In genomic region chr22:39090426-39091064, GRCh38 we compare ENCODE assay signal across 10 cellular contexts. TPM values are rescaled to one million over a fixed set of nuclear protein-coding genes. Genes with fewer than 3 reads are reported as not detected.
DNase-seq lines count a peak whose midpoint lies in the region; ATAC-seq and TF ChIP-seq lines count a peak whose summit lies in the region.
"Had no signal": no experiment of that assay in that cellular context is flagged by ENCODE, and none has a peak within 500 bp of the region (broad histone marks: within the 10 kb centered on the region; RNA-seq: fewer than 3 reads in every experiment).

No MANE protein-coding gene starts in this region.

- no peaks in the 10 kb centered on the region for H4K20me1 ChIP-seq in osteoblast (ENCODE audit: insufficient read depth, low read length)

- TF ChIP-seq CTCF in left ventricle myocardium inferior (IDR thresholded peaks at IDR 0.05; ENCODE audit: borderline replicate concordance), result no peak
- no peak for TF ChIP-seq CTCF in osteoblast (IDR thresholded peaks at IDR 0.05; ENCODE audit: extremely low read depth, low read depth, low read length)
- no peak for TF ChIP-seq CTCF in vagina (IDR thresholded peaks at IDR 0.05)

- H3K4me3 ChIP-seq in right cardiac atrium (ENCODE audit: low read length) (no peak overlapping the region), left ventricle myocardium inferior (no peak overlapping the region), osteoblast (ENCODE audit: insufficient read depth, low read length) (no peak overlapping the region), vagina (no peak overlapping the region)

- H3K4me2 ChIP-seq in osteoblast (ENCODE audit: insufficient read depth, low read length), result no peak overlapping the region

- ATAC-seq in right cardiac atrium, result peak in 1 of 2 donors; percentile 5
- no peak for ATAC-seq in HG03469 (IDR thresholded peaks at IDR 0.05; ENCODE audit: unreplicated experiment)

- no peaks in the 10 kb centered on the region for H3K9me3 ChIP-seq in right cardiac atrium (ENCODE audit: control insufficient read depth, low read length)
- no peaks in the 10 kb centered on the region for H3K9me3 ChIP-seq in left ventricle myocardium inferior (replicated peaks)
- H3K9me3 ChIP-seq in osteoblast (ENCODE audit: low read depth, low read length), result no peaks in the 10 kb centered on the region
- no peaks in the 10 kb centered on the region for H3K9me3 ChIP-seq in vagina

- H3K27me3 ChIP-seq in right cardiac atrium (ENCODE audit: control insufficient read depth, insufficient read depth) (no peaks in the 10 kb centered on the region), left ventricle myocardium inferior (ENCODE audit: low read depth) (peaks cover 6% of the 10 kb centered on the region), osteoblast (ENCODE audit: insufficient read depth, low read length) (peaks cover 13% of the 10 kb centered on the region), vagina (no peaks in the 10 kb centered on the region)

- DNase-seq in right cardiac atrium (peak in 2 of 3 donors; percentile 73 to 74), left ventricle myocardium inferior (no peak), osteoblast (ENCODE audit: insufficient read length, low spot score, missing footprints) (peak; percentile 85), cerebellar cortex (ENCODE audit: low spot score) (no peak), vagina (ENCODE audit: extremely low spot score in 2 of 2) (no peak), HCEC 1CT (no peak)
- DNase-seq in activated T-helper 9 cell treated with anti-CD3 and anti-CD28 coated beads, Interleukin-2, amount 50 U/mL, for 16 hours (ENCODE audit: low read depth), result peak; percentile 78
- DNase-seq: GOT3, NCI-H748 treated with DMSO at 0.1 percent for 48 hours had no signal

- intact Hi-C loops in right cardiac atrium (cut with DNase I) (no loop called here), left ventricle myocardium inferior (cut with micrococcal nuclease) (no loop called here), vagina (cut with DNase I) (no loop called here)

- no peak overlapping the region for H2AFZ ChIP-seq in osteoblast (ENCODE audit: low read length)

- TF ChIP-seq POLR2A in vagina (IDR thresholded peaks at IDR 0.05), result no peak

- 69% methylated on average over 15 of the region's 15 CpGs for WGBS in right cardiac atrium

- no peaks in the 10 kb centered on the region for H3K79me2 ChIP-seq in osteoblast (ENCODE audit: insufficient read depth, low read length)

- H3K4me1 ChIP-seq in right cardiac atrium (ENCODE audit: control insufficient read depth, insufficient read depth, low read length), result peaks cover 1% of the 10 kb centered on the region
- H3K4me1 ChIP-seq in left ventricle myocardium inferior, result peaks cover 9% of the 10 kb centered on the region
- no peaks in the 10 kb centered on the region for H3K4me1 ChIP-seq in osteoblast (ENCODE audit: insufficient read depth, low read length)
- H3K4me1 ChIP-seq in vagina, result no peaks in the 10 kb centered on the region

- H3K27ac ChIP-seq in right cardiac atrium (ENCODE audit: low read length) (no peak overlapping the region), left ventricle myocardium inferior (replicated peaks) (no peak overlapping the region), osteoblast (ENCODE audit: low read depth, low read length) (no peak overlapping the region), vagina (no peak overlapping the region)

- H3K36me3 ChIP-seq in left ventricle myocardium inferior, result no peaks in the 10 kb centered on the region
- H3K36me3 ChIP-seq in osteoblast (ENCODE audit: insufficient read depth, low read length), result no peaks in the 10 kb centered on the region
- H3K36me3 ChIP-seq in vagina, result no peaks in the 10 kb centered on the region

RNA-seq across cellular contexts. Expression of gene APOBEC3H, which starts 6.5 kb away (rescaled TPM):
- total RNA-seq in right cardiac atrium (under 1 TPM in 1 of 4 donors, not detected in 3; 0.57 TPM), left ventricle myocardium inferior (0.41 TPM), osteoblast (not detected in 2 replicates), vagina (not detected)
- polyA plus RNA-seq in right cardiac atrium, result 0.25 TPM

RNA-seq across cellular contexts. Expression of gene APOBEC3G, which starts 13.5 kb away (rescaled TPM):
- total RNA-seq in right cardiac atrium (1 to 10 TPM; 6.3 to 9.4 (median 6.9) TPM), left ventricle myocardium inferior (4.2 TPM), osteoblast (15.6 and 18.1 TPM in 2 replicates), vagina (8.3 TPM)
- polyA plus RNA-seq in right cardiac atrium, result 6.2 TPM

RNA-seq across cellular contexts. Expression of gene APOBEC3F, which starts 49.9 kb away (rescaled TPM):
- 10 to 100 TPM in 3 of 4 donors, 1 to 10 TPM in 1; 5.1 to 12.9 (median 11.0) TPM for total RNA-seq in right cardiac atrium
- polyA plus RNA-seq in right cardiac atrium, result 14.9 TPM
- 4.8 TPM for total RNA-seq in left ventricle myocardium inferior
- total RNA-seq in osteoblast, result 3.5 and 5.1 TPM in 2 replicates
- total RNA-seq in vagina, result 2.7 TPM

Comparison
In these comparisons a context has a peak if more than half of its experiments do, and no peak if none do; other contexts are left out.
1. DNase-seq: peak in right cardiac atrium (2 of 3), activated T-helper 9 cell treated with anti-CD3 and anti-CD28 coated beads, Interleukin-2, amount 50 U/mL, for 16 hours (single experiment) and osteoblast (single experiment); none in left ventricle myocardium inferior (single experiment), cerebellar cortex (single experiment), vagina (0 of 2) and HCEC 1CT (single experiment).